In the genomic region with DNA sequence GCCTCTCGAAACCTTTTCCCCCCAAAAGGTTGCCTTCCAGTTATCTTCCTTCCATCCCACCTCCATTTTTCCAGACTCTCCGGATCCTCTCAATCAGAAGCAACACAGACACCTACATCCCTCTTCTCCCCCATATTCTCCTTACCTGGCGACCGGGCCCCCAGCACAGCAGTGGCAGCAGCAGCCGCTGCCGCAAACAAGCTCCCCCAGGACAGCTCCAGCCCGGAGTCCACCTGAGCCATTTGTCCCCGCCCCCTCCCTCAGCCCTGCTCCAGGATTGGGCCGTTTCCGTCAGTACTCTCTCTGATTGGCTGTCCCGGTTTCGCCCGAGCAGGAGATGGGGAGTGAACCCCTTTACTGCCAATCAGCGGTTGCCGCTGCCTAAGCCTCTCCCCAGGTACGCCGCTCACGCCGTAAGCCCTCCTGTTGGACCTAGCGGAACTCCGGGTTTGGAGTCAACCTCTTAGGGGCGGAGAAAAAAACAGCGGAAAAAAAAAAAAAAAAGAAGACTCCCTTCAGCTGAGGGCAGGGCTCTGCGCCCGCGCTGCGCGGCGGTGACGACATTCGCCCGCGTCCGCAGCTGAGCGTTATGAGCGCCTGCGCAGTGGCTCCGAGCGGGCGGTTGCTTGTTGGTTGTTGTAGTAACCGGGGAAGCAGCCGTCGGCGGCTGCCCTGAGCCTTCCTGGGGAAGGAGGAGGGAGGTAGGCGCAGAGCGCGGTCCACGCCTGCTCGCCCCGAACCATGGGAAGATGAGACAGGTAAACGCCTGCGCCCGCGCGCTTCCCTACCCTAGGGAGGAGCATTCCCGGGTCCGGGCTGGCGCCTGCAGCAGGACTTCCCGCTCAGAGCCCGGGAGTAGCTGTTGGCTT, we compare ENCODE assay signal across 8 cellular contexts.
A peak's percentile ranks its signal among the peaks of the same experiment; 100 is the strongest.
DNase-seq lines count a peak whose midpoint lies in the region; ATAC-seq lines count a peak whose summit lies in the region.

A gene with protein sequence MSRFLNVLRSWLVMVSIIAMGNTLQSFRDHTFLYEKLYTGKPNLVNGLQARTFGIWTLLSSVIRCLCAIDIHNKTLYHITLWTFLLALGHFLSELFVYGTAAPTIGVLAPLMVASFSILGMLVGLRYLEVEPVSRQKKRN (minus strand): TSS at position 247 of the 869 bp plus-strand sequence. CDS start 3,374 bp downstream, outside the sequence.
A gene with protein sequence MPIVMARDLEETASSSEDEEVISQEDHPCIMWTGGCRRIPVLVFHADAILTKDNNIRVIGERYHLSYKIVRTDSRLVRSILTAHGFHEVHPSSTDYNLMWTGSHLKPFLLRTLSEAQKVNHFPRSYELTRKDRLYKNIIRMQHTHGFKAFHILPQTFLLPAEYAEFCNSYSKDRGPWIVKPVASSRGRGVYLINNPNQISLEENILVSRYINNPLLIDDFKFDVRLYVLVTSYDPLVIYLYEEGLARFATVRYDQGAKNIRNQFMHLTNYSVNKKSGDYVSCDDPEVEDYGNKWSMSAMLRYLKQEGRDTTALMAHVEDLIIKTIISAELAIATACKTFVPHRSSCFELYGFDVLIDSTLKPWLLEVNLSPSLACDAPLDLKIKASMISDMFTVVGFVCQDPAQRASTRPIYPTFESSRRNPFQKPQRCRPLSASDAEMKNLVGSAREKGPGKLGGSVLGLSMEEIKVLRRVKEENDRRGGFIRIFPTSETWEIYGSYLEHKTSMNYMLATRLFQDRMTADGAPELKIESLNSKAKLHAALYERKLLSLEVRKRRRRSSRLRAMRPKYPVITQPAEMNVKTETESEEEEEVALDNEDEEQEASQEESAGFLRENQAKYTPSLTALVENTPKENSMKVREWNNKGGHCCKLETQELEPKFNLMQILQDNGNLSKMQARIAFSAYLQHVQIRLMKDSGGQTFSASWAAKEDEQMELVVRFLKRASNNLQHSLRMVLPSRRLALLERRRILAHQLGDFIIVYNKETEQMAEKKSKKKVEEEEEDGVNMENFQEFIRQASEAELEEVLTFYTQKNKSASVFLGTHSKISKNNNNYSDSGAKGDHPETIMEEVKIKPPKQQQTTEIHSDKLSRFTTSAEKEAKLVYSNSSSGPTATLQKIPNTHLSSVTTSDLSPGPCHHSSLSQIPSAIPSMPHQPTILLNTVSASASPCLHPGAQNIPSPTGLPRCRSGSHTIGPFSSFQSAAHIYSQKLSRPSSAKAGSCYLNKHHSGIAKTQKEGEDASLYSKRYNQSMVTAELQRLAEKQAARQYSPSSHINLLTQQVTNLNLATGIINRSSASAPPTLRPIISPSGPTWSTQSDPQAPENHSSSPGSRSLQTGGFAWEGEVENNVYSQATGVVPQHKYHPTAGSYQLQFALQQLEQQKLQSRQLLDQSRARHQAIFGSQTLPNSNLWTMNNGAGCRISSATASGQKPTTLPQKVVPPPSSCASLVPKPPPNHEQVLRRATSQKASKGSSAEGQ (N-terminal part only) (plus strand): TSS at position 617 of the 869 bp plus-strand sequence. CDS start 1,904 bp downstream, outside the sequence.

- ATAC-seq in GM19351 (IDR thresholded peaks at IDR 0.05; ENCODE audit: unreplicated experiment) (peak; percentile 94), HG03521 (IDR thresholded peaks at IDR 0.05; ENCODE audit: unreplicated experiment) (peak; percentile 95)

- no peaks in the 10 kb centered on the region for H3K27me3 ChIP-seq in BLaER1 treated with 17β-estradiol and CSF1 and Interleukin-3, amounts not matched to agents 10 nM and 100 nM

- peak within 1 kb of the TSS; percentile 43 to 86 (median 65); a peak in 21 of 22 replicates for H3K27ac ChIP-seq in BLaER1 treated with 17β-estradiol and CSF1 and Interleukin-3, amounts not matched to agents 10 nM and 100 nM

- H3K9me3 ChIP-seq in BLaER1 treated with 17β-estradiol and CSF1 and Interleukin-3, amounts not matched to agents 10 nM and 100 nM (replicated peaks in 1 of 11), result no peaks in the 10 kb centered on the region

- H3K4me1 ChIP-seq in BLaER1 treated with 17β-estradiol and CSF1 and Interleukin-3, amounts not matched to agents 10 nM and 100 nM, result peaks cover 19 to 26% (median 23%) of the 10 kb centered on the region in 10 experiments

- peak; percentile 100 for DNase-seq in NCI-H748 (lab: John Stamatoyannopoulos, UW; ENCODE audit: unreplicated experiment)
- DNase-seq in activated CD4-positive, alpha-beta T cell treated with anti-CD3 and anti-CD28 coated beads, Interleukin-2, amount 50 U/mL, for 1 hour, result peak; percentile 95
- DNase-seq in dedifferentiated amniotic fluid mesenchymal stem cell (ENCODE audit: extremely low spot score), result peak; percentile 92
- peak; percentile 99 for DNase-seq in left kidney (ENCODE audit: low read depth, low spot score)
- peak; percentile 95 to 96 for DNase-seq in stimulated activated CD4-positive, alpha-beta T cell treated with anti-CD3 and anti-CD28 coated beads, Interleukin-2, amount 100 ng/mL, for 24 hours

- peaks cover 12 to 46% (median 36%) of the 10 kb centered on the region in 11 experiments; a peak in 20 of 22 replicates for H3K36me3 ChIP-seq in BLaER1 treated with 17β-estradiol and CSF1 and Interleukin-3, amounts not matched to agents 10 nM and 100 nM

- H3K9ac ChIP-seq in BLaER1 treated with 17β-estradiol and CSF1 and Interleukin-3, amounts not matched to agents 10 nM and 100 nM, result peak within 1 kb of the TSS; percentile 74 to 85 (median 80)

- peak within 1 kb of the TSS; percentile 77 to 94 (median 87) for H3K4me2 ChIP-seq in BLaER1 treated with 17β-estradiol and CSF1 and Interleukin-3, amounts not matched to agents 10 nM and 100 nM

- H4K20me1 ChIP-seq in BLaER1 treated with 17β-estradiol and CSF1 and Interleukin-3, amounts not matched to agents 10 nM and 100 nM, result peaks cover 0 to 9% (median 0%) of the 10 kb centered on the region in 11 experiments; a peak in 1 of 22 replicates

- peak within 1 kb of the TSS; percentile 83 to 98 (median 94) for H3K4me3 ChIP-seq in BLaER1 treated with 17β-estradiol and CSF1 and Interleukin-3, amounts not matched to agents 10 nM and 100 nM

Comparison
In these comparisons a context has a peak if more than half of its experiments do, and no peak if none do; other contexts are left out.
1. Peak in every context shown above with its lines: DNase-seq, ATAC-seq, H3K4me3 ChIP-seq and H3K27ac ChIP-seq.